8 cellular contexts compared by ENCODE assay signal in genomic region chr1:207868769-207869721, GRCh38. TPM values are rescaled to one million over a fixed set of nuclear protein-coding genes. Genes with fewer than 3 reads are reported as not detected.
DNase-seq lines count a peak whose midpoint lies in the region; ATAC-seq and TF ChIP-seq lines count a peak whose summit lies in the region.

No MANE protein-coding gene starts in this region.

- peak overlapping the region; percentile 87 for H2AK9ac ChIP-seq in IMR-90 (replicated peaks; ENCODE audit: low read depth, low read length, poor library complexity)

- H3K9me2 ChIP-seq in DOHH2 (replicated peaks; ENCODE audit: control insufficient read depth, low read length) = no peaks in the 10 kb centered on the region

- H3K27me3 ChIP-seq in DOHH2 (ENCODE audit: control insufficient read depth, low read length) = no peaks in the 10 kb centered on the region
- H3K27me3 ChIP-seq in IMR-90 (ENCODE audit: control insufficient read depth, insufficient read depth, low read length) = peaks cover 4% of the 10 kb centered on the region
- peaks cover 5% of the 10 kb centered on the region; the same call in 1 of the 2 replicates for H3K27me3 ChIP-seq in SJCRH30
- no peaks in the 10 kb centered on the region for H3K27me3 ChIP-seq in gastroesophageal sphincter
- peaks cover 0 to 37% (median 16%) of the 10 kb centered on the region in 3 experiments for H3K27me3 ChIP-seq in neuronal stem cell (ENCODE audit: control insufficient read depth in 3 of 3, insufficient read depth in 3 of 3, low read depth in 1 of 3, low read length in 3 of 3)
- H3K27me3 ChIP-seq in thyroid gland = no peaks in the 10 kb centered on the region

- no peak overlapping the region for H3K23ac ChIP-seq in IMR-90 (ENCODE audit: low read depth, low read length)
- peak overlapping the region; percentile 67 for H3K23ac ChIP-seq in neuronal stem cell (ENCODE audit: low read depth, low read length, poor library complexity)

- H2AK5ac ChIP-seq in IMR-90 (ENCODE audit: low read depth, low read length) (no peak overlapping the region), neuronal stem cell (ENCODE audit: low read depth, low read length) (peak overlapping the region; percentile 29)

- no peaks in the 10 kb centered on the region for H3K9me3 Mint-ChIP-seq in activated naive CD4-positive, alpha-beta T cell treated with anti-CD3 and anti-CD28 coated beads, Interleukin-2, amount 10 ng/mL, durations not matched to agents 7 days and 5 days

- DNase-seq in IMR-90 (peak; percentile 62), SJCRH30 (peak; percentile 61 to 83), neuronal stem cell (ENCODE audit: low spot score) (peak; percentile 86), thyroid gland (peak; percentile 79 to 85)
- DNase-seq in activated naive CD4-positive, alpha-beta T cell treated with anti-CD3 and anti-CD28 coated beads, Interleukin-2, amount 10 ng/mL, durations not matched to agents 7 days and 5 days = peak; percentile 68

- H4K8ac ChIP-seq in IMR-90 (ENCODE audit: low read depth in 2 of 2, low read length in 2 of 2) (no peak overlapping the region; a peak in 1 of 4 replicates), neuronal stem cell (ENCODE audit: low read depth, low read length) (no peak overlapping the region)

- H2BK120ac ChIP-seq in IMR-90 (ENCODE audit: low read depth, low read length) (no peak overlapping the region), neuronal stem cell (ENCODE audit: low read depth, low read length) (no peak overlapping the region)

- no peak overlapping the region for H3K56ac ChIP-seq in IMR-90 (ENCODE audit: extremely low read depth, insufficient read depth, low read length)

- H2BK12ac ChIP-seq in neuronal stem cell (ENCODE audit: low read length) = no peak overlapping the region

- peaks cover 4 to 9% of the 10 kb centered on the region in 2 experiments; a peak in 2 of 4 replicates for H3K79me1 ChIP-seq in IMR-90 (ENCODE audit: low read depth in 1 of 2, low read length in 2 of 2)
- H3K79me1 ChIP-seq in neuronal stem cell (ENCODE audit: low read depth, low read length) = no peaks in the 10 kb centered on the region

- no peak overlapping the region for H3K14ac ChIP-seq in IMR-90 (replicated peaks; ENCODE audit: low read depth, low read length)
- H3K14ac ChIP-seq in neuronal stem cell (ENCODE audit: low read length) = peak overlapping the region; percentile 39

- peak overlapping the region; percentile 95 for H3K4me3 Mint-ChIP-seq in activated naive CD4-positive, alpha-beta T cell treated with anti-CD3 and anti-CD28 coated beads, Interleukin-2, amount 10 ng/mL, durations not matched to agents 7 days and 5 days

- ATAC-seq in GM21526 (IDR thresholded peaks at IDR 0.05; ENCODE audit: low FRiP score, unreplicated experiment) (peak; percentile 51), IMR-90 (ENCODE audit: low read depth) (peak; percentile 92), gastroesophageal sphincter (peak; percentile 68)

- H3K4ac ChIP-seq in IMR-90 (ENCODE audit: low read depth, low read length) = no peak overlapping the region
- H3K4ac ChIP-seq in neuronal stem cell (ENCODE audit: low read length) = no peak overlapping the region

- dilution Hi-C loops in IMR-90 (cut with HindIII; ENCODE audit: low sequenced_read_pairs, unreplicated experiment) = no loop called here

- no peak overlapping the region for H3K27ac ChIP-seq in DOHH2 (ENCODE audit: low read depth, low read length)
- H3K27ac ChIP-seq in IMR-90 (ENCODE audit: insufficient read depth, low read length) = no peak overlapping the region
- no peak overlapping the region for H3K27ac ChIP-seq in SJCRH30
- peak overlapping the region; percentile 79 to 99 (median 98) for H3K27ac ChIP-seq in gastroesophageal sphincter
- H3K27ac ChIP-seq in neuronal stem cell (replicated peaks; ENCODE audit: low read length) = no peak overlapping the region
- H3K27ac ChIP-seq in thyroid gland = peak overlapping the region; percentile 96 to 98 (median 97)

- peaks cover 83% of the 10 kb centered on the region for H3K4me1 Mint-ChIP-seq in activated naive CD4-positive, alpha-beta T cell treated with anti-CD3 and anti-CD28 coated beads, Interleukin-2, amount 10 ng/mL, durations not matched to agents 7 days and 5 days

- 0 out of 2 replicates have a peak, but pooled peaks cover 6% of the 10 kb centered on the region for H3K9me1 ChIP-seq in IMR-90 (ENCODE audit: insufficient read depth, low read length)

- intact Hi-C loops in IMR-90 (cut with micrococcal nuclease) (loop anchor here (1.0 kb wide), 1 partner anchor 41 kb away; no protein-coding TSS in a partner anchor), thyroid gland (cut with DNase I) (loop anchor here (2.0 kb wide), 1 partner anchor 42 kb away; no protein-coding TSS in a partner anchor)

- H2AFZ ChIP-seq in IMR-90 (replicated peaks; ENCODE audit: low read length, poor library complexity) = peak overlapping the region; percentile 91
- peak overlapping the region; percentile 94 for H2AFZ ChIP-seq in neuronal stem cell (ENCODE audit: low read length)

- H3K18ac ChIP-seq in IMR-90 (ENCODE audit: low read depth, low read length) (no peak overlapping the region), neuronal stem cell (ENCODE audit: low read length) (peak overlapping the region; percentile 85)

- peak overlapping the region; percentile 38; the same call in 1 of the 2 replicates for H3K9ac ChIP-seq in IMR-90 (ENCODE audit: low read depth, low read length)
- peak overlapping the region; percentile 83 for H3K9ac ChIP-seq in neuronal stem cell (ENCODE audit: low read depth, low read length, poor library complexity)

- no peaks in the 10 kb centered on the region for H3K9me3 ChIP-seq in DOHH2 (ENCODE audit: control insufficient read depth, insufficient read depth, low read length)
- no peaks in the 10 kb centered on the region for H3K9me3 ChIP-seq in IMR-90 (ENCODE audit: control insufficient read depth, insufficient read depth, low read length)
- H3K9me3 ChIP-seq in SJCRH30 (replicated peaks) = no peaks in the 10 kb centered on the region
- H3K9me3 ChIP-seq in gastroesophageal sphincter = no peaks in the 10 kb centered on the region
- H3K9me3 ChIP-seq in neuronal stem cell (replicated peaks in 1 of 2; ENCODE audit: control insufficient read depth in 2 of 2, insufficient read depth in 1 of 2, low read depth in 1 of 2, low read length in 2 of 2) = no peaks in the 10 kb centered on the region
- H3K9me3 ChIP-seq in thyroid gland = no peaks in the 10 kb centered on the region

- no TSS peak for BruUV-seq in IMR-90 (replicated peaks; lab: Mats Ljungman, UMichigan)

- TF ChIP-seq EP300 in gastroesophageal sphincter (IDR thresholded peaks at IDR 0.05) = no peak

- H4K20me1 ChIP-seq in DOHH2 (ENCODE audit: control insufficient read depth, insufficient read depth, low read depth, low read length) (no peaks in the 10 kb centered on the region), IMR-90 (ENCODE audit: insufficient read depth, low read length) (no peaks in the 10 kb centered on the region)

- CTCF ChIA-PET in IMR-90 (lab: Yijun Ruan, JAX) = interaction anchor here (0.6 to 4.3 kb wide), 20 partner anchors 9 to 328 kb away, joined by 3 to 30 read pairs (median 4); no protein-coding TSS in a partner anchor
- CTCF ChIA-PET in activated naive CD4-positive, alpha-beta T cell treated with anti-CD3 and anti-CD28 coated beads, Interleukin-2, amount 10 ng/mL, durations not matched to agents 7 days and 5 days (lab: Charles Lee) = interaction anchor here (0.9 to 12.6 kb wide), 19 partner anchors 9 to 548 kb away, joined by 3 to 237 read pairs (median 6); partner anchors contain the start of gene CD55

- TF ChIP-seq POLR2A in IMR-90 (IDR thresholded peaks at IDR 0.05; ENCODE audit: low read depth, low read length) (no peak), gastroesophageal sphincter (IDR thresholded peaks at IDR 0.05) (peak; percentile 84 to 93), thyroid gland (IDR thresholded peaks at IDR 0.05) (peak; percentile 19 to 91)

- H3K4me2 ChIP-seq in DOHH2 (ENCODE audit: low read length) (peak overlapping the region; percentile 95), IMR-90 (ENCODE audit: low read depth, low read length) (peak overlapping the region; percentile 72), neuronal stem cell (ENCODE audit: insufficient read depth, low read length, poor library complexity, severe bottlenecking) (peak overlapping the region; percentile 85)

- H3K36me3 ChIP-seq in DOHH2 (ENCODE audit: control insufficient read depth, low read length) (no peaks in the 10 kb centered on the region), IMR-90 (ENCODE audit: control insufficient read depth, insufficient read depth, low read length) (no peaks in the 10 kb centered on the region), SJCRH30 (no peaks in the 10 kb centered on the region), gastroesophageal sphincter (peaks cover 0 to 19% of the 10 kb centered on the region in 2 donors), neuronal stem cell (replicated peaks in 1 of 2; ENCODE audit: control insufficient read depth in 2 of 2, insufficient read depth in 2 of 2, low read length in 2 of 2) (peaks cover 0 to 39% of the 10 kb centered on the region in 2 donors), thyroid gland (no peaks in the 10 kb centered on the region)

- peaks cover 32% of the 10 kb centered on the region for H3K36me3 Mint-ChIP-seq in activated naive CD4-positive, alpha-beta T cell treated with anti-CD3 and anti-CD28 coated beads, Interleukin-2, amount 10 ng/mL, durations not matched to agents 7 days and 5 days

- no peaks in the 10 kb centered on the region for H3K27me3 Mint-ChIP-seq in activated naive CD4-positive, alpha-beta T cell treated with anti-CD3 and anti-CD28 coated beads, Interleukin-2, amount 10 ng/mL, durations not matched to agents 7 days and 5 days

- TF ChIP-seq CTCF in DOHH2 (IDR thresholded peaks at IDR 0.05; ENCODE audit: low read depth, low read length, poor library complexity, severe bottlenecking) (peak; percentile 45), IMR-90 (conservative IDR thresholded peaks at IDR 0.05; ENCODE audit: low read depth, low read length) (peak; percentile 96), gastroesophageal sphincter (IDR thresholded peaks at IDR 0.05) (peak; percentile 38 to 98 (median 92)), thyroid gland (IDR thresholded peaks at IDR 0.05) (peak; percentile 23 to 98 (median 76))

- H3K79me2 ChIP-seq in DOHH2 (ENCODE audit: control insufficient read depth, low read length) = peaks cover 4% of the 10 kb centered on the region

- POLR2A ChIA-PET in IMR-90 (lab: Charles Lee; ENCODE audit: unreplicated experiment) = interaction anchor here (0.5 kb wide), 1 partner anchor 94 kb away, joined by 4 read pairs; no protein-coding TSS in a partner anchor

- H3K27ac Mint-ChIP-seq in activated naive CD4-positive, alpha-beta T cell treated with anti-CD3 and anti-CD28 coated beads, Interleukin-2, amount 10 ng/mL, durations not matched to agents 7 days and 5 days = peak overlapping the region; percentile 97

- peak overlapping the region; percentile 4 for H2BK5ac ChIP-seq in IMR-90 (ENCODE audit: low read depth, low read length, poor library complexity, severe bottlenecking)
- peak overlapping the region; percentile 58 for H2BK5ac ChIP-seq in neuronal stem cell (ENCODE audit: low read length)

- H4K5ac ChIP-seq in IMR-90 (ENCODE audit: low read depth, low read length) = no peak overlapping the region

- H3K4me1 ChIP-seq in DOHH2 (ENCODE audit: control insufficient read depth, low read length) (peaks cover 38% of the 10 kb centered on the region), IMR-90 (ENCODE audit: control insufficient read depth, insufficient read depth, low read length) (peaks cover 12% of the 10 kb centered on the region), SJCRH30 (peaks cover 5% of the 10 kb centered on the region; the same call in 1 of the 2 replicates), gastroesophageal sphincter (peaks cover 4 to 90% (median 54%) of the 10 kb centered on the region in 3 donors), neuronal stem cell (ENCODE audit: control insufficient read depth in 2 of 2, insufficient read depth in 1 of 2, low read depth in 1 of 2, low read length in 2 of 2) (peaks cover 0 to 5% of the 10 kb centered on the region in 2 donors), thyroid gland (peaks cover 32 to 44% of the 10 kb centered on the region in 2 donors)

- no peak overlapping the region for H2BK15ac ChIP-seq in IMR-90 (ENCODE audit: low read depth, low read length)
- no peak overlapping the region for H2BK15ac ChIP-seq in neuronal stem cell (ENCODE audit: low read length)

- H4K91ac ChIP-seq in IMR-90 (ENCODE audit: insufficient read depth, low read depth, low read length) (no peak overlapping the region), neuronal stem cell (ENCODE audit: low read depth, low read length, poor library complexity) (no peak overlapping the region)

- H3K4me3 ChIP-seq in DOHH2 (ENCODE audit: low read length) (peak overlapping the region; percentile 89), IMR-90 (ENCODE audit: insufficient read depth, low read depth, low read length) (peak overlapping the region; percentile 59), SJCRH30 (peak overlapping the region; percentile 66), gastroesophageal sphincter (peak overlapping the region; percentile 66 to 98), neuronal stem cell (ENCODE audit: low read length in 2 of 2) (peak overlapping the region; percentile 85 to 86), thyroid gland (replicated peaks in 1 of 3) (peak overlapping the region; percentile 51 to 86 (median 67))

- H2BK20ac ChIP-seq in IMR-90 (ENCODE audit: low read depth, low read length) = no peak overlapping the region

- H3F3A ChIP-seq in DOHH2 (ENCODE audit: control insufficient read depth, insufficient read depth) = no peaks in the 10 kb centered on the region

- in situ Hi-C loops in IMR-90 (cut with MboI; ENCODE audit: low sequenced_read_pairs) = loop anchor here (5.0 kb wide), 1 partner anchor 42 kb away; no protein-coding TSS in a partner anchor

- 1% methylated on average over 66 of the region's 87 CpGs; no CpG with 5 or more reads in 1 of the 2 experiments for WGBS in IMR-90 (ENCODE audit: extremely low coverage in 2 of 2, insufficient read length in 1 of 2), 2 experiments
- WGBS in gastroesophageal sphincter (ENCODE audit: low coverage in 1 of 2), 2 donors = 21 to 50% methylated on average over 1 to 7 of the region's 87 CpGs
- WGBS in neuronal stem cell (ENCODE audit: extremely low coverage in 2 of 2, insufficient read length in 2 of 2, insufficient replicate concordance in 1 of 2), 2 donors = no CpG with 5 or more reads among the region's 87 CpGs
- 7 to 16% methylated on average over 26 to 39 of the region's 87 CpGs for WGBS in thyroid gland, 2 donors

- TF ChIP-seq RAD21 in IMR-90 (IDR thresholded peaks at IDR 0.05; ENCODE audit: low read length) = peak; percentile 64

RNA-seq across cellular contexts. Expression of gene CD34, which starts 41.9 kb away (rescaled TPM):
- total RNA-seq in IMR-90 (2012; rRNA removed) (under 0.01 TPM in 1 of 2 replicates, not detected in the other), gastroesophageal sphincter (100 to 1,000 TPM in 1 of 4 donors, 10 to 100 TPM in 3; 38.9 to 114 (median 62.1) TPM), thyroid gland (10 to 100 TPM; 20.7 to 38.8 (median 27.8) TPM)
- polyA plus RNA-seq in IMR-90 (2012; rRNA removed) = 0.14 and 0.16 TPM in 2 replicates
- polyA plus RNA-seq in IMR-90 (2012; cell fraction: cytosol; rRNA removed) = 0.10 and 0.11 TPM in 2 replicates
- 0.04 and 0.10 TPM in 2 replicates for polyA plus RNA-seq in IMR-90 (2012; cell fraction: nucleus; rRNA removed; ENCODE audit: low replicate concordance)
- 0.36 and 0.43 TPM in 2 replicates for total RNA-seq in SJCRH30 (2014; rRNA removed; shearing (Covaris generic))
- 0.45 TPM for polyA plus RNA-seq in neuronal stem cell (2013, experiment 1 of 2)
- polyA plus RNA-seq in neuronal stem cell (2013, experiment 2 of 2) = 0.43 TPM

Comparison
In these comparisons a context has a peak if more than half of its experiments do, and no peak if none do; other contexts are left out.
1. H3K27ac ChIP-seq: peak in gastroesophageal sphincter (4 of 4) and thyroid gland (3 of 3); none in DOHH2 (single experiment), IMR-90 (single experiment), SJCRH30 (single experiment) and neuronal stem cell (single experiment).
2. CTCF ChIP-seq: peak in every context shown above with its lines; median percentile 96 in IMR-90; 92 in gastroesophageal sphincter; 76 in thyroid gland; 45 in DOHH2.
3. RNA of gene CD34, which starts 41.9 kb away (total RNA-seq): 38.9 to 114 TPM in gastroesophageal sphincter and 20.7 to 38.8 TPM in thyroid gland; 0.36 to 0.43 TPM in SJCRH30 and under 0.01 TPM in IMR-90; every median in the first group is over 10 times any median in the second.
4. Peak in every context shown above with its lines, with median percentiles within 50 percentile points of each other: H3K4me2 ChIP-seq, H3K4me3 ChIP-seq, ATAC-seq and DNase-seq.